ENCODE assay signal across 1 cellular context in the genomic region with DNA sequence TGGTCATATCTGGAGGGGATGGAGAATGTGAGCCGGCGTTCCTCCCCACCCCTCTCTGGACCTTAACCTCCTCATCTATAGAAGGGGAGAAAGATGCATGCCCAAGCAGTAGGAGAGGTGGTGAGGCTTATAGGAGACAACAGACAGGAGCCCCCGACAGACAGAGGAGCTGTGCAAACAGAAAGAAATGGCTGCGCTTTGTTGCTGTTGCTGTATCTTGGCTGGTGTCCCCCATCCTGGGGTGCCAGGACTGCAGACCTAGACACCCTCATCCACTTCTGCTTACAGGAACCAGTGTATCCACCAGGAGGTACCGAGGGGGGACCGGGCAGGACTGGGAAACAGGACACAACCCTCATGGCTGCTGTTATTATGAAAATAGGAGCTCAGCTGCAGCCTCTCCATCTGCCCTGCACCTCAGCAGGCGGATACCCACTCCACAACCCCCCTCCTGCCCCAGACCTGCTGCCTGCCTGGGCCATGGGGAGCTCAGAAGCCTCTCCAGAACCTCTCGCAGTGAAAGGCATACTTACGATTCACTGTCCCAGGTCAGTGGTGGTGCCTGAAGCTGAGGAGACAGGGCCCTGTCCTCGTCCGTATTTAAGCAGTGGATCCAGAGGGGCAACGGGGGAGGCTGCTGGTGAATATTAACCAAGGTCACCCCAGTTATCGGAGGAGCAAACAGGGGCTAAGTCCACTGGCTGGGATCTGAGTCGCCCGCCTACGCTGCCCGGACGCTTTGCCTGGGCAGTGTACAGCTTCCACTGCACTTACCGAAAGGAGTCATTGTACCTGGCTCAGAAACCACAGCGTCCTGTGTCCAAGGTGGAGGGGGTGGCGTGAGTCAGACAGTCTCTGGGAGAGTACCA.
TF ChIP-seq lines count a peak whose summit lies in the region.

A gene (minus strand): TSS at position 576 of the 869 bp plus-strand sequence. CDS start 5,365 bp downstream, outside the sequence.

TF ChIP-seq in HepG2, 621 proteins besides CTCF, POLR2A, EP300 and RAD21 (continued from another document and continues in another):
- TF ChIP-seq, protein P1, sequence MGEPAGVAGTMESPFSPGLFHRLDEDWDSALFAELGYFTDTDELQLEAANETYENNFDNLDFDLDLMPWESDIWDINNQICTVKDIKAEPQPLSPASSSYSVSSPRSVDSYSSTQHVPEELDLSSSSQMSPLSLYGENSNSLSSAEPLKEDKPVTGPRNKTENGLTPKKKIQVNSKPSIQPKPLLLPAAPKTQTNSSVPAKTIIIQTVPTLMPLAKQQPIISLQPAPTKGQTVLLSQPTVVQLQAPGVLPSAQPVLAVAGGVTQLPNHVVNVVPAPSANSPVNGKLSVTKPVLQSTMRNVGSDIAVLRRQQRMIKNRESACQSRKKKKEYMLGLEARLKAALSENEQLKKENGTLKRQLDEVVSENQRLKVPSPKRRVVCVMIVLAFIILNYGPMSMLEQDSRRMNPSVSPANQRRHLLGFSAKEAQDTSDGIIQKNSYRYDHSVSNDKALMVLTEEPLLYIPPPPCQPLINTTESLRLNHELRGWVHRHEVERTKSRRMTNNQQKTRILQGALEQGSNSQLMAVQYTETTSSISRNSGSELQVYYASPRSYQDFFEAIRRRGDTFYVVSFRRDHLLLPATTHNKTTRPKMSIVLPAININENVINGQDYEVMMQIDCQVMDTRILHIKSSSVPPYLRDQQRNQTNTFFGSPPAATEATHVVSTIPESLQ (CRISPR knock-in tag; conservative IDR thresholded peaks at IDR 0.05) = 0 out of 2 replicates have a peak, but pooled peaks have one; percentile 88
- TF ChIP-seq, protein P2, sequence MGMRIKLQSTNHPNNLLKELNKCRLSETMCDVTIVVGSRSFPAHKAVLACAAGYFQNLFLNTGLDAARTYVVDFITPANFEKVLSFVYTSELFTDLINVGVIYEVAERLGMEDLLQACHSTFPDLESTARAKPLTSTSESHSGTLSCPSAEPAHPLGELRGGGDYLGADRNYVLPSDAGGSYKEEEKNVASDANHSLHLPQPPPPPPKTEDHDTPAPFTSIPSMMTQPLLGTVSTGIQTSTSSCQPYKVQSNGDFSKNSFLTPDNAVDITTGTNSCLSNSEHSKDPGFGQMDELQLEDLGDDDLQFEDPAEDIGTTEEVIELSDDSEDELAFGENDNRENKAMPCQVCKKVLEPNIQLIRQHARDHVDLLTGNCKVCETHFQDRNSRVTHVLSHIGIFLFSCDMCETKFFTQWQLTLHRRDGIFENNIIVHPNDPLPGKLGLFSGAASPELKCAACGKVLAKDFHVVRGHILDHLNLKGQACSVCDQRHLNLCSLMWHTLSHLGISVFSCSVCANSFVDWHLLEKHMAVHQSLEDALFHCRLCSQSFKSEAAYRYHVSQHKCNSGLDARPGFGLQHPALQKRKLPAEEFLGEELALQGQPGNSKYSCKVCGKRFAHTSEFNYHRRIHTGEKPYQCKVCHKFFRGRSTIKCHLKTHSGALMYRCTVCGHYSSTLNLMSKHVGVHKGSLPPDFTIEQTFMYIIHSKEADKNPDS (CRISPR knock-in tag; IDR thresholded peaks at IDR 0.05) = peak; percentile 59; the same call in 1 of the 2 replicates
- TF ChIP-seq NFYB (CRISPR knock-in tag; IDR thresholded peaks at IDR 0.05) (no peak; the same call in 1 of the 2 replicates), ESRRA (CRISPR knock-in tag; IDR thresholded peaks at IDR 0.05; ENCODE audit: low read depth) (peak; percentile 93; the same call in 1 of the 2 replicates), RARG (CRISPR knock-in tag; IDR thresholded peaks at IDR 0.05; ENCODE audit: low read depth) (0 out of 2 replicates have a peak, but pooled peaks have one; percentile 83), MEIS2 (CRISPR knock-in tag; IDR thresholded peaks at IDR 0.05) (peak; percentile 78; the same call in 1 of the 2 replicates), TBL1XR1 (IDR thresholded peaks at IDR 0.05; ENCODE audit: borderline replicate concordance, low read length, partially characterized antibody) (peak; percentile 61), HMG20B (CRISPR knock-in tag; conservative IDR thresholded peaks at IDR 0.05) (peak; percentile 67), ZKSCAN1 (IDR thresholded peaks at IDR 0.05; ENCODE audit: low read length) (0 out of 2 replicates have a peak, but pooled peaks have one; percentile 30), PAWR (CRISPR knock-in tag; IDR thresholded peaks at IDR 0.05; ENCODE audit: borderline replicate concordance) (no peak), SMARCC2 (IDR thresholded peaks at IDR 0.05) (no peak), ZFP36L1 (CRISPR knock-in tag; IDR thresholded peaks at IDR 0.05) (peak; percentile 17; the same call in 1 of the 2 replicates), IRX3 (CRISPR knock-in tag; IDR thresholded peaks at IDR 0.05; ENCODE audit: borderline replicate concordance, low read depth) (peak; percentile 71; the same call in 1 of the 2 replicates), RCOR2 (CRISPR knock-in tag; IDR thresholded peaks at IDR 0.05) (peak; percentile 58; the same call in 1 of the 2 replicates), ZNF878 (CRISPR knock-in tag; IDR thresholded peaks at IDR 0.05) (peak; percentile 72), ZNF333 (CRISPR knock-in tag; IDR thresholded peaks at IDR 0.05; ENCODE audit: borderline replicate concordance) (0 out of 2 replicates have a peak, but pooled peaks have one; percentile 13), ZNF253 (CRISPR knock-in tag; IDR thresholded peaks at IDR 0.05; ENCODE audit: borderline replicate concordance) (peak; percentile 44; the same call in 1 of the 2 replicates), ZNF556 (CRISPR knock-in tag; IDR thresholded peaks at IDR 0.05; ENCODE audit: borderline replicate concordance) (peak; percentile 95), NCOR1 (IDR thresholded peaks at IDR 0.05; ENCODE audit: borderline replicate concordance, low read length) (peak; percentile 81; the same call in 1 of the 2 replicates), ZNF891 (CRISPR knock-in tag; IDR thresholded peaks at IDR 0.05) (peak; percentile 92), MBD4 (IDR thresholded peaks at IDR 0.05; ENCODE audit: borderline replicate concordance, low read length) (0 out of 2 replicates have a peak, but pooled peaks have one; percentile 26), ZNF577 (CRISPR knock-in tag; IDR thresholded peaks at IDR 0.05; ENCODE audit: borderline replicate concordance, low read depth) (no peak), TCF12 (IDR thresholded peaks at IDR 0.05) (no peak), TCF12 (CRISPR knock-in tag; IDR thresholded peaks at IDR 0.05) (peak; percentile 97; the same call in 1 of the 2 replicates)
- TF ChIP-seq, protein P3, sequence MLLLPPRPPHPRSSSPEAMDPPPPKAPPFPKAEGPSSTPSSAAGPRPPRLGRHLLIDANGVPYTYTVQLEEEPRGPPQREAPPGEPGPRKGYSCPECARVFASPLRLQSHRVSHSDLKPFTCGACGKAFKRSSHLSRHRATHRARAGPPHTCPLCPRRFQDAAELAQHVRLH (CRISPR knock-in tag; IDR thresholded peaks at IDR 0.05; ENCODE audit: borderline replicate concordance, low read depth) = peak; percentile 42
- TF ChIP-seq, protein P4, sequence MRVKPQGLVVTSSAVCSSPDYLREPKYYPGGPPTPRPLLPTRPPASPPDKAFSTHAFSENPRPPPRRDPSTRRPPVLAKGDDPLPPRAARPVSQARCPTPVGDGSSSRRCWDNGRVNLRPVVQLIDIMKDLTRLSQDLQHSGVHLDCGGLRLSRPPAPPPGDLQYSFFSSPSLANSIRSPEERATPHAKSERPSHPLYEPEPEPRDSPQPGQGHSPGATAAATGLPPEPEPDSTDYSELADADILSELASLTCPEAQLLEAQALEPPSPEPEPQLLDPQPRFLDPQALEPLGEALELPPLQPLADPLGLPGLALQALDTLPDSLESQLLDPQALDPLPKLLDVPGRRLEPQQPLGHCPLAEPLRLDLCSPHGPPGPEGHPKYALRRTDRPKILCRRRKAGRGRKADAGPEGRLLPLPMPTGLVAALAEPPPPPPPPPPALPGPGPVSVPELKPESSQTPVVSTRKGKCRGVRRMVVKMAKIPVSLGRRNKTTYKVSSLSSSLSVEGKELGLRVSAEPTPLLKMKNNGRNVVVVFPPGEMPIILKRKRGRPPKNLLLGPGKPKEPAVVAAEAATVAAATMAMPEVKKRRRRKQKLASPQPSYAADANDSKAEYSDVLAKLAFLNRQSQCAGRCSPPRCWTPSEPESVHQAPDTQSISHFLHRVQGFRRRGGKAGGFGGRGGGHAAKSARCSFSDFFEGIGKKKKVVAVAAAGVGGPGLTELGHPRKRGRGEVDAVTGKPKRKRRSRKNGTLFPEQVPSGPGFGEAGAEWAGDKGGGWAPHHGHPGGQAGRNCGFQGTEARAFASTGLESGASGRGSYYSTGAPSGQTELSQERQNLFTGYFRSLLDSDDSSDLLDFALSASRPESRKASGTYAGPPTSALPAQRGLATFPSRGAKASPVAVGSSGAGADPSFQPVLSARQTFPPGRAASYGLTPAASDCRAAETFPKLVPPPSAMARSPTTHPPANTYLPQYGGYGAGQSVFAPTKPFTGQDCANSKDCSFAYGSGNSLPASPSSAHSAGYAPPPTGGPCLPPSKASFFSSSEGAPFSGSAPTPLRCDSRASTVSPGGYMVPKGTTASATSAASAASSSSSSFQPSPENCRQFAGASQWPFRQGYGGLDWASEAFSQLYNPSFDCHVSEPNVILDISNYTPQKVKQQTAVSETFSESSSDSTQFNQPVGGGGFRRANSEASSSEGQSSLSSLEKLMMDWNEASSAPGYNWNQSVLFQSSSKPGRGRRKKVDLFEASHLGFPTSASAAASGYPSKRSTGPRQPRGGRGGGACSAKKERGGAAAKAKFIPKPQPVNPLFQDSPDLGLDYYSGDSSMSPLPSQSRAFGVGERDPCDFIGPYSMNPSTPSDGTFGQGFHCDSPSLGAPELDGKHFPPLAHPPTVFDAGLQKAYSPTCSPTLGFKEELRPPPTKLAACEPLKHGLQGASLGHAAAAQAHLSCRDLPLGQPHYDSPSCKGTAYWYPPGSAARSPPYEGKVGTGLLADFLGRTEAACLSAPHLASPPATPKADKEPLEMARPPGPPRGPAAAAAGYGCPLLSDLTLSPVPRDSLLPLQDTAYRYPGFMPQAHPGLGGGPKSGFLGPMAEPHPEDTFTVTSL (CRISPR knock-in tag; IDR thresholded peaks at IDR 0.05; ENCODE audit: borderline replicate concordance) = peak; percentile 85
- TF ChIP-seq, protein P5, sequence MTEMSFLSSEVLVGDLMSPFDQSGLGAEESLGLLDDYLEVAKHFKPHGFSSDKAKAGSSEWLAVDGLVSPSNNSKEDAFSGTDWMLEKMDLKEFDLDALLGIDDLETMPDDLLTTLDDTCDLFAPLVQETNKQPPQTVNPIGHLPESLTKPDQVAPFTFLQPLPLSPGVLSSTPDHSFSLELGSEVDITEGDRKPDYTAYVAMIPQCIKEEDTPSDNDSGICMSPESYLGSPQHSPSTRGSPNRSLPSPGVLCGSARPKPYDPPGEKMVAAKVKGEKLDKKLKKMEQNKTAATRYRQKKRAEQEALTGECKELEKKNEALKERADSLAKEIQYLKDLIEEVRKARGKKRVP (CRISPR knock-in tag; IDR thresholded peaks at IDR 0.05) = no peak; a peak in 2 of 4 replicates
- TF ChIP-seq, protein P6, sequence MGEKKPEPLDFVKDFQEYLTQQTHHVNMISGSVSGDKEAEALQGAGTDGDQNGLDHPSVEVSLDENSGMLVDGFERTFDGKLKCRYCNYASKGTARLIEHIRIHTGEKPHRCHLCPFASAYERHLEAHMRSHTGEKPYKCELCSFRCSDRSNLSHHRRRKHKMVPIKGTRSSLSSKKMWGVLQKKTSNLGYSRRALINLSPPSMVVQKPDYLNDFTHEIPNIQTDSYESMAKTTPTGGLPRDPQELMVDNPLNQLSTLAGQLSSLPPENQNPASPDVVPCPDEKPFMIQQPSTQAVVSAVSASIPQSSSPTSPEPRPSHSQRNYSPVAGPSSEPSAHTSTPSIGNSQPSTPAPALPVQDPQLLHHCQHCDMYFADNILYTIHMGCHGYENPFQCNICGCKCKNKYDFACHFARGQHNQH (CRISPR knock-in tag; IDR thresholded peaks at IDR 0.05) = peak; percentile 88
- TF ChIP-seq, protein P7, sequence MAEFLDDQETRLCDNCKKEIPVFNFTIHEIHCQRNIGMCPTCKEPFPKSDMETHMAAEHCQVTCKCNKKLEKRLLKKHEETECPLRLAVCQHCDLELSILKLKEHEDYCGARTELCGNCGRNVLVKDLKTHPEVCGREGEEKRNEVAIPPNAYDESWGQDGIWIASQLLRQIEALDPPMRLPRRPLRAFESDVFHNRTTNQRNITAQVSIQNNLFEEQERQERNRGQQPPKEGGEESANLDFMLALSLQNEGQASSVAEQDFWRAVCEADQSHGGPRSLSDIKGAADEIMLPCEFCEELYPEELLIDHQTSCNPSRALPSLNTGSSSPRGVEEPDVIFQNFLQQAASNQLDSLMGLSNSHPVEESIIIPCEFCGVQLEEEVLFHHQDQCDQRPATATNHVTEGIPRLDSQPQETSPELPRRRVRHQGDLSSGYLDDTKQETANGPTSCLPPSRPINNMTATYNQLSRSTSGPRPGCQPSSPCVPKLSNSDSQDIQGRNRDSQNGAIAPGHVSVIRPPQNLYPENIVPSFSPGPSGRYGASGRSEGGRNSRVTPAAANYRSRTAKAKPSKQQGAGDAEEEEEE (CRISPR knock-in tag; IDR thresholded peaks at IDR 0.05; ENCODE audit: borderline replicate concordance) = no peak
- TF ChIP-seq, protein P8, sequence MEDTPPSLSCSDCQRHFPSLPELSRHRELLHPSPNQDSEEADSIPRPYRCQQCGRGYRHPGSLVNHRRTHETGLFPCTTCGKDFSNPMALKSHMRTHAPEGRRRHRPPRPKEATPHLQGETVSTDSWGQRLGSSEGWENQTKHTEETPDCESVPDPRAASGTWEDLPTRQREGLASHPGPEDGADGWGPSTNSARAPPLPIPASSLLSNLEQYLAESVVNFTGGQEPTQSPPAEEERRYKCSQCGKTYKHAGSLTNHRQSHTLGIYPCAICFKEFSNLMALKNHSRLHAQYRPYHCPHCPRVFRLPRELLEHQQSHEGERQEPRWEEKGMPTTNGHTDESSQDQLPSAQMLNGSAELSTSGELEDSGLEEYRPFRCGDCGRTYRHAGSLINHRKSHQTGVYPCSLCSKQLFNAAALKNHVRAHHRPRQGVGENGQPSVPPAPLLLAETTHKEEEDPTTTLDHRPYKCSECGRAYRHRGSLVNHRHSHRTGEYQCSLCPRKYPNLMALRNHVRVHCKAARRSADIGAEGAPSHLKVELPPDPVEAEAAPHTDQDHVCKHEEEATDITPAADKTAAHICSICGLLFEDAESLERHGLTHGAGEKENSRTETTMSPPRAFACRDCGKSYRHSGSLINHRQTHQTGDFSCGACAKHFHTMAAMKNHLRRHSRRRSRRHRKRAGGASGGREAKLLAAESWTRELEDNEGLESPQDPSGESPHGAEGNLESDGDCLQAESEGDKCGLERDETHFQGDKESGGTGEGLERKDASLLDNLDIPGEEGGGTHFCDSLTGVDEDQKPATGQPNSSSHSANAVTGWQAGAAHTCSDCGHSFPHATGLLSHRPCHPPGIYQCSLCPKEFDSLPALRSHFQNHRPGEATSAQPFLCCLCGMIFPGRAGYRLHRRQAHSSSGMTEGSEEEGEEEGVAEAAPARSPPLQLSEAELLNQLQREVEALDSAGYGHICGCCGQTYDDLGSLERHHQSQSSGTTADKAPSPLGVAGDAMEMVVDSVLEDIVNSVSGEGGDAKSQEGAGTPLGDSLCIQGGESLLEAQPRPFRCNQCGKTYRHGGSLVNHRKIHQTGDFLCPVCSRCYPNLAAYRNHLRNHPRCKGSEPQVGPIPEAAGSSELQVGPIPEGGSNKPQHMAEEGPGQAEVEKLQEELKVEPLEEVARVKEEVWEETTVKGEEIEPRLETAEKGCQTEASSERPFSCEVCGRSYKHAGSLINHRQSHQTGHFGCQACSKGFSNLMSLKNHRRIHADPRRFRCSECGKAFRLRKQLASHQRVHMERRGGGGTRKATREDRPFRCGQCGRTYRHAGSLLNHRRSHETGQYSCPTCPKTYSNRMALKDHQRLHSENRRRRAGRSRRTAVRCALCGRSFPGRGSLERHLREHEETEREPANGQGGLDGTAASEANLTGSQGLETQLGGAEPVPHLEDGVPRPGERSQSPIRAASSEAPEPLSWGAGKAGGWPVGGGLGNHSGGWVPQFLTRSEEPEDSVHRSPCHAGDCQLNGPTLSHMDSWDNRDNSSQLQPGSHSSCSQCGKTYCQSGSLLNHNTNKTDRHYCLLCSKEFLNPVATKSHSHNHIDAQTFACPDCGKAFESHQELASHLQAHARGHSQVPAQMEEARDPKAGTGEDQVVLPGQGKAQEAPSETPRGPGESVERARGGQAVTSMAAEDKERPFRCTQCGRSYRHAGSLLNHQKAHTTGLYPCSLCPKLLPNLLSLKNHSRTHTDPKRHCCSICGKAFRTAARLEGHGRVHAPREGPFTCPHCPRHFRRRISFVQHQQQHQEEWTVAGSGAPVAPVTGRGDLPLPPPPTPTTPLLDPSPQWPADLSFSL (CRISPR knock-in tag; IDR thresholded peaks at IDR 0.05) = no peak
